ENCODE assay signal across 18 cellular contexts in the genomic region with DNA sequence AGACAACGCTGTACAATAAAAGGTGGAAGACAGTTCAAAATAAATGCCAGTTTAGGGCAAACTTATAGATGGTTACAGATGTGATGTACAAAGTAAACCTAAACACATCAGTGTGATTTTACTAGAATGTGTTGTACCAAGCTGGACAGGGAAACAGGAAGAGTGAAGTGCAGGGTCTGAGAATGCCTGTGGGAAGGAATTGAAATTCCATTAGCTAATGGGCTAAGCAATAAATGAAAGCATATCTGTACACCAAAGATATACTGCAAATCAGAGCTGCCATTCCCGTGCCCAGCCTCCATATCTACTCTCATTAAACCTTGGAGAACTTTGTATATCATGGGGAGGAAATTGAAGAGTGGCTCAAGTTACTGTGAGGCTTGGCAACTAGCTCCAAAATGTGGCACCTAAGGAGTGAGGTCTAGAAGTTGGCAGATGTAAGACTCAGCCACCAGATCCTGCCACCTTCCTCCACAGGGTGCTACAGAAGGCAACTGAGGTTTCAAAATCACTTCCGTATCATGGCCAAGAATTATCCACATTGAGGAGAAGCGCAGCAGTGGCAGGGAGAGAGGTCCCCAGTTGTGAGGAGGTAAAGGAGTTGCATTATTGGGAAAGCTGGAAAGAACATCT.
DNase-seq lines count a peak whose midpoint lies in the region; ATAC-seq, FAIRE-seq and TF ChIP-seq lines count a peak whose summit lies in the region.
"Had no signal": no experiment of that assay in that cellular context is flagged by ENCODE, and none has a peak within 500 bp of the region (broad histone marks: within the 10 kb centered on the region; RNA-seq: fewer than 3 reads in every experiment).

No MANE protein-coding gene starts in this region.

- DNase-seq in EH (ENCODE audit: low read depth) (peak; percentile 62), H1 (ENCODE audit: low read depth in 1 of 2, low spot score in 2 of 2) (no peak), nephron progenitor cell (no peak)
- DNase-seq in activated CD4-positive, alpha-beta T cell treated with anti-CD3 and anti-CD28 coated beads for 1 hour, result no peak
- DNase-seq: CD4-positive, alpha-beta T cell; GOT3; HFFc6; NCI-H1092; NCI-H146; NCI-H2081; NCI-H510A treated with DMSO at 0.1 percent for 48 hours had no signal

- H3K4me1 ChIP-seq in HEK293 (ENCODE audit: control insufficient read depth, insufficient read depth, low read length), result peaks cover 46% of the 10 kb centered on the region
- H3K4me1 ChIP-seq in H1 (replicated peaks in 1 of 4; ENCODE audit: control insufficient read depth in 3 of 4, insufficient read depth in 4 of 4, low read length in 3 of 4), result peaks cover 0 to 12% (median 5%) of the 10 kb centered on the region in 4 experiments; a peak in 4 of 7 replicates

- no peak overlapping the region for H3K4me2 ChIP-seq in H1 (ENCODE audit: insufficient read depth in 1 of 2, low read depth in 2 of 2, low read length in 2 of 2)

- TF ChIP-seq CTCF in HEK293 (tag by site-specific recombination; IDR thresholded peaks at IDR 0.05) (no peak), H1 (IDR thresholded peaks at IDR 0.05; ENCODE audit: control extremely low read depth in 1 of 3, insufficient read depth in 1 of 3, low read depth in 1 of 3, low read length in 3 of 3) (no peak), nephron progenitor cell (IDR thresholded peaks at IDR 0.05) (no peak)

- peak overlapping the region; percentile 74 for H3K4ac ChIP-seq in H1 (replicated peaks; ENCODE audit: insufficient read length, low read depth, low read length)

- no peak overlapping the region for H3K18ac ChIP-seq in H1 (ENCODE audit: extremely low read depth, low read length)

- H3K23me2 ChIP-seq in H1 (ENCODE audit: low read depth, low read length), result no peaks in the 10 kb centered on the region

- H3K36me3 Mint-ChIP-seq in nephron progenitor cell (ENCODE audit: low read depth), result no peaks in the 10 kb centered on the region

- H3K27me3 ChIP-seq in H1 (replicated peaks in 1 of 4; ENCODE audit: control insufficient read depth in 3 of 4, extremely low read depth in 1 of 4, insufficient read depth in 3 of 4, low read length in 3 of 4), result no peaks in the 10 kb centered on the region

- no peak overlapping the region for H3K27ac ChIP-seq in HEK293 (ENCODE audit: extremely low read depth, low read depth, low read length)
- H3K27ac ChIP-seq in H1 (ENCODE audit: low read depth, low read length), result no peak overlapping the region
- H3K27ac ChIP-seq: KMS-11 had no signal

- H4K8ac ChIP-seq in H1 (ENCODE audit: extremely low read depth, insufficient read depth, low read length), result peak overlapping the region; percentile 35; the same call in 1 of the 2 replicates

- peak; percentile 28 for FAIRE-seq in H1 (lab: Jason Lieb, UNC)
- FAIRE-seq: HepG2 had no signal

- no peak for TF ChIP-seq POLR2A in H1 (IDR thresholded peaks at IDR 0.05; ENCODE audit: control extremely low read depth in 1 of 2, low read depth in 2 of 2, low read length in 2 of 2)
- no peak for TF ChIP-seq POLR2A in GM18505 (IDR thresholded peaks at IDR 0.05; ENCODE audit: borderline replicate concordance, extremely low read depth, insufficient read depth, insufficient read length)

- H3K56ac ChIP-seq in H1 (replicated peaks; ENCODE audit: insufficient read length, low read depth, low read length), result no peak overlapping the region

- POLR2A ChIA-PET in HEK293 (lab: Yijun Ruan, JAX), result interaction anchor here (0.9 kb wide), 1 partner anchor 12 kb away, joined by 3 read pairs; no protein-coding TSS in a partner anchor
- POLR2A ChIA-PET in H1 (lab: Charles Lee; ENCODE audit: partially characterized antibody), result no interaction called here

- no peak overlapping the region for H2BK12ac ChIP-seq in H1 (ENCODE audit: low read depth, low read length)

- no peak for TF ChIP-seq EP300 in H1 (IDR thresholded peaks at IDR 0.05; ENCODE audit: borderline replicate concordance in 1 of 2, low read depth in 2 of 2, low read length in 2 of 2)

- no peak overlapping the region for H3K4me3 ChIP-seq in HEK293 (ENCODE audit: low read depth, low read length)
- H3K4me3 ChIP-seq in H1 (ENCODE audit: extremely low read depth in 1 of 4, insufficient read depth in 2 of 4, low read depth in 3 of 4, low read length in 4 of 4), result no peak overlapping the region

- no peak for ATAC-seq in GM18505 (IDR thresholded peaks at IDR 0.05; ENCODE audit: unreplicated experiment)
- no peak for ATAC-seq in GM21423 (IDR thresholded peaks at IDR 0.05; ENCODE audit: unreplicated experiment)
- ATAC-seq: HepG2, Panc1, Right ventricle myocardium inferior had no signal

- peak overlapping the region; percentile 91 for H3K27ac Mint-ChIP-seq in nephron progenitor cell
- H3K27ac Mint-ChIP-seq: CD4-positive, alpha-beta T cell; HFFc6 had no signal

- CTCF ChIA-PET in HEK293 (lab: Yijun Ruan, JAX) (interaction anchor here (0.7 to 1.3 kb wide), 2 partner anchors 9 to 67 kb away, joined by 3 to 4 read pairs; no protein-coding TSS in a partner anchor), H1 (lab: Charles Lee; ENCODE audit: partially characterized antibody) (interaction anchor here (0.7 to 3.7 kb wide), 3 partner anchors 12 to 687 kb away, joined by 3 to 14 read pairs (median 11); no protein-coding TSS in a partner anchor)

- peaks cover 44% of the 10 kb centered on the region for H3K4me1 Mint-ChIP-seq in nephron progenitor cell

- no peak overlapping the region for H2AFZ ChIP-seq in H1 (ENCODE audit: low read length)

- H2AK5ac ChIP-seq in H1 (ENCODE audit: low read depth, low read length), result no peak overlapping the region

- H2BK20ac ChIP-seq in H1 (ENCODE audit: low read length), result no peak overlapping the region

- peaks cover 0 to 3% of the 10 kb centered on the region in 2 experiments for H4K20me1 ChIP-seq in H1 (replicated peaks in 1 of 2; ENCODE audit: control insufficient read depth in 1 of 2, insufficient read depth in 2 of 2, low read length in 2 of 2)

- H4K5ac ChIP-seq in H1 (ENCODE audit: insufficient read length, low read depth, low read length), result no peak overlapping the region

- no peak for TF ChIP-seq RAD21 in H1 (IDR thresholded peaks at IDR 0.05 in 1 of 2, conservative IDR thresholded peaks at IDR 0.05 in 1 of 2; ENCODE audit: low read depth in 2 of 2, low read length in 2 of 2)

- H3K9me3 ChIP-seq in HEK293 (ENCODE audit: control insufficient read depth, insufficient read depth, low read depth, low read length) (no peaks in the 10 kb centered on the region), H1 (ENCODE audit: insufficient read depth in 2 of 2, low read depth in 1 of 2, low read length in 1 of 2) (no peaks in the 10 kb centered on the region)

- H3K9ac ChIP-seq in H1 (replicated peaks in 1 of 4; ENCODE audit: extremely low read depth in 1 of 4, low read depth in 3 of 4, low read length in 3 of 4), result no peak overlapping the region
- H3K9ac ChIP-seq: KMS-11 had no signal

- 96% methylated on average over 4 of the region's 4 CpGs; no CpG with 5 or more reads in 1 of the 2 experiments for WGBS in H1 (ENCODE audit: extremely low coverage in 1 of 2, insufficient coverage in 1 of 2, insufficient read length in 1 of 2, insufficient replicate concordance in 2 of 2, low coverage in 1 of 2, low lambda C conversion rate in 2 of 2, missing lambda C conversion rate in 1 of 2), 2 experiments

- no peak overlapping the region for H3K14ac ChIP-seq in H1 (ENCODE audit: insufficient read length)

- H3K27me3 Mint-ChIP-seq in nephron progenitor cell (ENCODE audit: low read depth, poor library complexity), result no peaks in the 10 kb centered on the region
- H3K27me3 Mint-ChIP-seq: CD4-positive, alpha-beta T cell had no signal

- H2BK15ac ChIP-seq in H1 (ENCODE audit: low read length), result no peak overlapping the region; the same call in 1 of the 2 replicates

- no peak overlapping the region for H2BK5ac ChIP-seq in H1 (ENCODE audit: low read depth, low read length)

- peak overlapping the region; percentile 52 for H2BK120ac ChIP-seq in H1 (replicated peaks; ENCODE audit: low read depth, low read length)

- H3K9me3 Mint-ChIP-seq in nephron progenitor cell, result no peaks in the 10 kb centered on the region
- H3K9me3 Mint-ChIP-seq: HFFc6 had no signal

- H3K79me1 ChIP-seq in H1 (ENCODE audit: low read depth, low read length), result no peaks in the 10 kb centered on the region

- H3K79me2 ChIP-seq in H1 (ENCODE audit: control insufficient read depth in 1 of 2, insufficient read depth in 2 of 2, low read length in 2 of 2), result peaks cover 0 to 63% of the 10 kb centered on the region in 2 experiments; a peak in 2 of 4 replicates

- no peak overlapping the region for H3K23ac ChIP-seq in H1 (ENCODE audit: insufficient read length)

- H3K4me3 Mint-ChIP-seq in nephron progenitor cell, result no peak overlapping the region
- H3K4me3 Mint-ChIP-seq: CD4-positive, alpha-beta T cell; HFFc6 had no signal

- no peak overlapping the region for H4K91ac ChIP-seq in H1 (replicated peaks; ENCODE audit: insufficient read length, low read length)

- H3K36me3 ChIP-seq in HEK293 (ENCODE audit: control insufficient read depth in 2 of 2, insufficient read depth in 1 of 2, low read length in 2 of 2), result no peaks in the 10 kb centered on the region
- no peaks in the 10 kb centered on the region for H3K36me3 ChIP-seq in H1 (ENCODE audit: control insufficient read depth in 2 of 4, insufficient read depth in 4 of 4, low read length in 3 of 4)

TF ChIP-seq in HEK293, 187 proteins besides CTCF, POLR2A, EP300 and RAD21 (continues in another document):
- peak; percentile 50; the same call in 1 of the 2 replicates for TF ChIP-seq ZNF843 (tag by site-specific recombination; IDR thresholded peaks at IDR 0.05)

TF ChIP-seq in H1, 55 proteins besides CTCF, POLR2A, EP300 and RAD21 (continues in another document):
- TF ChIP-seq BRCA1 (IDR thresholded peaks at IDR 0.05; ENCODE audit: low read depth, low read length) (no peak), RBBP5 (IDR thresholded peaks at IDR 0.05; ENCODE audit: borderline replicate concordance, low read depth, low read length) (no peak), HDAC2 (IDR thresholded peaks at IDR 0.05; ENCODE audit: borderline replicate concordance in 1 of 2, low read depth in 2 of 2, low read length in 2 of 2) (no peak), SIX5 (IDR thresholded peaks at IDR 0.05; ENCODE audit: low read depth, low read length) (no peak), SAP30 (IDR thresholded peaks at IDR 0.05; ENCODE audit: insufficient read depth, insufficient replicate concordance, low read length) (no peak), TCF12 (IDR thresholded peaks at IDR 0.05; ENCODE audit: low read depth, low read length) (no peak)
- TF ChIP-seq, protein P1, sequence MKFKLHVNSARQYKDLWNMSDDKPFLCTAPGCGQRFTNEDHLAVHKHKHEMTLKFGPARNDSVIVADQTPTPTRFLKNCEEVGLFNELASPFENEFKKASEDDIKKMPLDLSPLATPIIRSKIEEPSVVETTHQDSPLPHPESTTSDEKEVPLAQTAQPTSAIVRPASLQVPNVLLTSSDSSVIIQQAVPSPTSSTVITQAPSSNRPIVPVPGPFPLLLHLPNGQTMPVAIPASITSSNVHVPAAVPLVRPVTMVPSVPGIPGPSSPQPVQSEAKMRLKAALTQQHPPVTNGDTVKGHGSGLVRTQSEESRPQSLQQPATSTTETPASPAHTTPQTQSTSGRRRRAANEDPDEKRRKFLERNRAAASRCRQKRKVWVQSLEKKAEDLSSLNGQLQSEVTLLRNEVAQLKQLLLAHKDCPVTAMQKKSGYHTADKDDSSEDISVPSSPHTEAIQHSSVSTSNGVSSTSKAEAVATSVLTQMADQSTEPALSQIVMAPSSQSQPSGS (IDR thresholded peaks at IDR 0.05; ENCODE audit: low read length), result no peak
